ENCODE assay signal across 7 cellular contexts in the genomic region with DNA sequence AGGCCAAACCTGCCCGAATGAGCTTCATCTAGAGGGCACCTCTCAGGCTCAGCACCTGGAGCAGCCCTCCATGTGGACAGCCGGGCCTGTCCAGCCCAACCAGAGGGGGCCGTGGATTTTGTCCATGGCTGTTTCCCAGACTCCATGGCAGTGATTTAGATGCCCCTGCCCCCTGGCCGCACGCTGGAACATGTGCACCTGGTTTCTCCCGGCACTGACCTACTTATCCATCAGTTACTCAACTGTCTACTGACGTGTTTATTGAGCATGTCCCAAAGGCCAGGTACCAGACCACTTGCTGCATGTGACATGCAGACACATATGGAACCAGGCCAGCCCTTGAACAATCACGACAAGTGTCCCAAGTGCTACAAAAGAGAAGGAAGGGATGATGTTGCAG. TPM values are rescaled to one million over a fixed set of nuclear protein-coding genes. Genes with fewer than 3 reads are reported as not detected.
"Had no signal": no experiment of that assay in that cellular context is flagged by ENCODE, and none has a peak within 500 bp of the region (broad histone marks: within the 10 kb centered on the region; RNA-seq: fewer than 3 reads in every experiment).

No MANE protein-coding gene starts in this region.

RNA-seq across cellular contexts. Expression of a gene that starts 43.1 kb away (rescaled TPM):
- total RNA-seq: GM23248, H4, HFFc6 had no signal
- polyA plus RNA-seq: GM23248 had no signal

RNA-seq across cellular contexts. Expression of a gene that starts 47.6 kb away (rescaled TPM):
- total RNA-seq: GM23248, GM23338, H1, H4, H7, H9 had no signal
- polyA plus RNA-seq: GM23248, GM23338 had no signal
